In genomic region chr11:66593303-66593635, GRCh38 we compare ENCODE assay signal across 8 cellular contexts. TPM values are rescaled to one million over a fixed set of nuclear protein-coding genes. Genes with fewer than 3 reads are reported as not detected.
DNase-seq lines count a peak whose midpoint lies in the region; ATAC-seq and TF ChIP-seq lines count a peak whose summit lies in the region.

No MANE protein-coding gene starts in this region.

- no peaks in the 10 kb centered on the region for H3K36me3 ChIP-seq in fibroblast of lung (ENCODE audit: control insufficient read depth, insufficient read depth, low read length)
- no peaks in the 10 kb centered on the region for H3K36me3 ChIP-seq in prostate gland

- no peaks in the 10 kb centered on the region for H3K27me3 Mint-ChIP-seq in activated naive CD4-positive, alpha-beta T cell treated with anti-CD3 and anti-CD28 coated beads for 36 hours (ENCODE audit: low read depth)

- peak overlapping the region; percentile 98 for H2AFZ ChIP-seq in fibroblast of lung (ENCODE audit: low read length)

- H3K4me2 ChIP-seq in fibroblast of lung (ENCODE audit: extremely low read depth, insufficient read depth, low read length), result peak overlapping the region; percentile 97

- DNase-seq in activated naive CD4-positive, alpha-beta T cell treated with anti-CD3 and anti-CD28 coated beads for 36 hours, result no peak
- DNase-seq in activated naive CD4-positive, alpha-beta T cell treated with anti-CD3 and anti-CD28 coated beads, Interleukin-2, amount 50 U/mL, for 16 hours, result no peak
- DNase-seq in RPMI8226, result peak; percentile 21
- no peak for DNase-seq in fibroblast of lung (ENCODE audit: low read depth in 2 of 2)
- no peak for DNase-seq in prostate gland (ENCODE audit: low spot score)
- DNase-seq in DMS79 treated with DMSO at 0.1 percent for 48 hours (lab: John Stamatoyannopoulos, UW), result no peak
- DNase-seq in OCI-M2 (lab: John Stamatoyannopoulos, UW; ENCODE audit: unreplicated experiment), result no peak

- H3K27ac ChIP-seq in fibroblast of lung (ENCODE audit: insufficient read depth, low read length) (peak overlapping the region; percentile 87), prostate gland (peak overlapping the region; percentile 80 to 83)

- CTCF ChIA-PET in activated naive CD4-positive, alpha-beta T cell treated with anti-CD3 and anti-CD28 coated beads for 36 hours (lab: Charles Lee), result interaction anchor here (1.3 to 2.0 kb wide), 5 partner anchors 12 to 100 kb away, joined by 3 to 8 read pairs (median 4); partner anchors contain the start of genes RBM4 and RBM4B

- ATAC-seq in GM19397 (IDR thresholded peaks at IDR 0.05; ENCODE audit: unreplicated experiment), result no peak

- H3K27me3 ChIP-seq in fibroblast of lung (ENCODE audit: control insufficient read depth, insufficient read depth, low read length), result no peaks in the 10 kb centered on the region
- H3K27me3 ChIP-seq in prostate gland (replicated peaks; ENCODE audit: insufficient read depth), result no peaks in the 10 kb centered on the region

- peak overlapping the region; percentile 100 for H3K4me3 Mint-ChIP-seq in activated naive CD4-positive, alpha-beta T cell treated with anti-CD3 and anti-CD28 coated beads for 36 hours

- TF ChIP-seq CTCF in fibroblast of lung (conservative IDR thresholded peaks at IDR 0.05 in 1 of 2, IDR thresholded peaks at IDR 0.05 in 1 of 2; ENCODE audit: low read depth in 1 of 2, low read length in 2 of 2) (no peak), prostate gland (IDR thresholded peaks at IDR 0.05) (no peak)

- peak overlapping the region; percentile 84 for H3K9ac ChIP-seq in fibroblast of lung (ENCODE audit: insufficient read depth, low read length)

- no peaks in the 10 kb centered on the region for H4K20me1 ChIP-seq in fibroblast of lung (ENCODE audit: control insufficient read depth, extremely low read depth, insufficient read depth, low read length)

- 10% methylated on average over 12 of the region's 12 CpGs for WGBS in prostate gland

- no peaks in the 10 kb centered on the region for H3K9me3 Mint-ChIP-seq in activated naive CD4-positive, alpha-beta T cell treated with anti-CD3 and anti-CD28 coated beads for 36 hours

- H3K4me1 Mint-ChIP-seq in activated naive CD4-positive, alpha-beta T cell treated with anti-CD3 and anti-CD28 coated beads for 36 hours (ENCODE audit: low read depth), result peaks cover 30% of the 10 kb centered on the region

- intact Hi-C loops in activated naive CD4-positive, alpha-beta T cell treated with anti-CD3 and anti-CD28 coated beads for 36 hours (cut with micrococcal nuclease), result loop anchor here (1.0 kb wide), 3 partner anchors 23 to 85 kb away; partner anchors contain the start of genes RBM14 and RBM4
- intact Hi-C loops in prostate gland (cut with DNase I), result loop anchor here (5.0 kb wide), 1 partner anchor 84 kb away; the partner anchor contains the start of gene RBM4B

- peaks cover 6% of the 10 kb centered on the region for H3K79me2 ChIP-seq in fibroblast of lung (ENCODE audit: control insufficient read depth, insufficient read depth, low read length)

- H3K27ac Mint-ChIP-seq in activated naive CD4-positive, alpha-beta T cell treated with anti-CD3 and anti-CD28 coated beads for 36 hours, result peak overlapping the region; percentile 98

- H3K9me3 ChIP-seq in fibroblast of lung (ENCODE audit: control insufficient read depth, insufficient read depth, low read depth, low read length), result no peaks in the 10 kb centered on the region
- H3K9me3 ChIP-seq in prostate gland, result no peaks in the 10 kb centered on the region

- H3K36me3 Mint-ChIP-seq in activated naive CD4-positive, alpha-beta T cell treated with anti-CD3 and anti-CD28 coated beads for 36 hours (ENCODE audit: low read depth), result peaks cover 5% of the 10 kb centered on the region

- no peak for TF ChIP-seq POLR2A in prostate gland (IDR thresholded peaks at IDR 0.05)

- H3K4me3 ChIP-seq in fibroblast of lung (replicated peaks in 1 of 4; ENCODE audit: control extremely low read depth in 1 of 4, insufficient read depth in 1 of 4, low read depth in 3 of 4, low read length in 4 of 4), result peak overlapping the region; percentile 76 to 93 (median 88)
- peak overlapping the region; percentile 60 to 66 for H3K4me3 ChIP-seq in prostate gland

- H3K4me1 ChIP-seq in fibroblast of lung (ENCODE audit: control insufficient read depth, extremely low read depth, insufficient read depth, low read length) (no peaks in the 10 kb centered on the region), prostate gland (replicated peaks) (peaks cover 8% of the 10 kb centered on the region)

RNA-seq across cellular contexts. Expression of gene CCS, which starts 0.3 kb away (rescaled TPM):
- total RNA-seq in activated naive CD4-positive, alpha-beta T cell treated with anti-CD3 and anti-CD28 coated beads for 36 hours, result 10 to 100 TPM; 22.6 to 22.8 TPM
- total RNA-seq in fibroblast of lung, result 41.6 and 42.4 TPM in 2 replicates
- polyA plus RNA-seq in fibroblast of lung, result 16.9 and 22.5 TPM in 2 replicates
- 32.1 and 32.6 TPM in 2 replicates for polyA plus RNA-seq in fibroblast of lung (2012)
- polyA minus RNA-seq in fibroblast of lung (ENCODE audit: low replicate concordance), result 14.5 and 18.1 TPM in 2 replicates
- 10 to 100 TPM; 31.0 to 63.8 TPM for total RNA-seq in prostate gland

RNA-seq across cellular contexts. Expression of gene CCDC87, which starts 0.4 kb away (rescaled TPM):
- total RNA-seq in activated naive CD4-positive, alpha-beta T cell treated with anti-CD3 and anti-CD28 coated beads for 36 hours, result under 1 TPM; 0.07 to 0.12 TPM
- total RNA-seq in fibroblast of lung (0.26 and 0.33 TPM in 2 replicates), prostate gland (1 to 10 TPM in 1 of 2 donors, under 1 TPM in 1; 0.82 to 3.8 TPM)
- polyA plus RNA-seq in fibroblast of lung, result 0.11 and 0.15 TPM in 2 replicates
- 0.21 and 0.24 TPM in 2 replicates for polyA plus RNA-seq in fibroblast of lung (2012)
- 0.43 TPM in 1 of 2 replicates, not detected in the other for polyA minus RNA-seq in fibroblast of lung (ENCODE audit: low replicate concordance)

RNA-seq across cellular contexts. Expression of gene RBM14, which starts 23.2 kb away (rescaled TPM):
- total RNA-seq in activated naive CD4-positive, alpha-beta T cell treated with anti-CD3 and anti-CD28 coated beads for 36 hours, result 100 to 1,000 TPM; 160 to 173 TPM
- total RNA-seq in fibroblast of lung (14.1 and 27.6 TPM in 2 replicates), prostate gland (10 to 100 TPM; 45.9 to 98.8 TPM)
- 13.2 and 25.4 TPM in 2 replicates for polyA plus RNA-seq in fibroblast of lung
- polyA plus RNA-seq in fibroblast of lung (2012), result 27.0 and 53.1 TPM in 2 replicates
- 33.9 and 70.3 TPM in 2 replicates for polyA minus RNA-seq in fibroblast of lung (ENCODE audit: low replicate concordance)

RNA-seq across cellular contexts. Expression of gene CTSF, which starts 24.9 kb away (rescaled TPM):
- under 1 TPM; 0.64 to 0.96 TPM for total RNA-seq in activated naive CD4-positive, alpha-beta T cell treated with anti-CD3 and anti-CD28 coated beads for 36 hours
- total RNA-seq in fibroblast of lung, result 26.6 and 55.0 TPM in 2 replicates
- 8.6 and 17.1 TPM in 2 replicates for polyA plus RNA-seq in fibroblast of lung
- 9.1 and 19.1 TPM in 2 replicates for polyA plus RNA-seq in fibroblast of lung (2012)
- 1.3 and 18.1 TPM in 2 replicates for polyA minus RNA-seq in fibroblast of lung (ENCODE audit: low replicate concordance)
- 100 to 1,000 TPM; 119 to 130 TPM for total RNA-seq in prostate gland

RNA-seq across cellular contexts. Expression of gene RBM4, which starts 45.2 kb away (rescaled TPM):
- total RNA-seq in activated naive CD4-positive, alpha-beta T cell treated with anti-CD3 and anti-CD28 coated beads for 36 hours, result 10 to 100 TPM; 85.9 to 98.1 TPM
- total RNA-seq in fibroblast of lung (91.2 and 105 TPM in 2 replicates), prostate gland (100 to 1,000 TPM; 105 to 137 TPM)
- 161 and 193 TPM in 2 replicates for polyA plus RNA-seq in fibroblast of lung
- polyA plus RNA-seq in fibroblast of lung (2012), result 140 and 156 TPM in 2 replicates
- 80.4 and 108 TPM in 2 replicates for polyA minus RNA-seq in fibroblast of lung (ENCODE audit: low replicate concordance)
